In genomic region chr2:190882831-190883582, GRCh38 we compare ENCODE assay signal across 1 cellular context.
TF ChIP-seq lines count a peak whose summit lies in the region.

No MANE protein-coding gene starts in this region.

TF ChIP-seq in HepG2, 621 proteins besides CTCF, POLR2A, EP300 and RAD21 (continued from another document):
- TF ChIP-seq ZNF407 (CRISPR knock-in tag; IDR thresholded peaks at IDR 0.05; ENCODE audit: not compliant biosample characterization): no peak
- TF ChIP-seq KLF16 (CRISPR knock-in tag; IDR thresholded peaks at IDR 0.05): no peak
- TF ChIP-seq CEBPG (CRISPR knock-in tag; IDR thresholded peaks at IDR 0.05): peak; percentile 28; the same call in 1 of the 2 replicates
- TF ChIP-seq ZNF552 (CRISPR knock-in tag; IDR thresholded peaks at IDR 0.05; ENCODE audit: borderline replicate concordance): no peak
- TF ChIP-seq NR1H2 (CRISPR knock-in tag; IDR thresholded peaks at IDR 0.05; ENCODE audit: borderline replicate concordance, low read depth): no peak
- no peak for TF ChIP-seq EED (CRISPR knock-in tag; IDR thresholded peaks at IDR 0.05)
- no peak for TF ChIP-seq HBP1 (CRISPR knock-in tag; IDR thresholded peaks at IDR 0.05; ENCODE audit: low read depth)
- no peak for TF ChIP-seq ZC3H4 (CRISPR knock-in tag; IDR thresholded peaks at IDR 0.05; ENCODE audit: borderline replicate concordance)
- no peak for TF ChIP-seq TRAFD1 (CRISPR knock-in tag; IDR thresholded peaks at IDR 0.05; ENCODE audit: borderline replicate concordance)
- TF ChIP-seq HMGXB4 (CRISPR knock-in tag; IDR thresholded peaks at IDR 0.05; ENCODE audit: borderline replicate concordance in 1 of 2, low read depth in 1 of 2): 0 out of 4 replicates have a peak, but pooled peaks of 1 of the 2 experiments have one; percentile 11
- peak; percentile 52 for TF ChIP-seq TEAD3 (CRISPR knock-in tag; optimal IDR thresholded peaks at IDR 0.05; ENCODE audit: borderline replicate concordance)
- TF ChIP-seq JARID2 (CRISPR knock-in tag; IDR thresholded peaks at IDR 0.05; ENCODE audit: insufficient replicate concordance): no peak
- no peak for TF ChIP-seq ZNF234 (CRISPR knock-in tag; conservative IDR thresholded peaks at IDR 0.05)
- TF ChIP-seq USF2 (IDR thresholded peaks at IDR 0.05; ENCODE audit: low read depth, low read length): no peak
- no peak for TF ChIP-seq USF2 (CRISPR knock-in tag; IDR thresholded peaks at IDR 0.05; ENCODE audit: borderline replicate concordance)
- TF ChIP-seq HOXA7 (CRISPR knock-in tag; IDR thresholded peaks at IDR 0.05): no peak
- TF ChIP-seq NPAS2 (CRISPR knock-in tag; IDR thresholded peaks at IDR 0.05; ENCODE audit: borderline replicate concordance): no peak
TF ChIP-seq in HepG2: peak in this region for 9.
